Comparison of ENCODE assay signal across 8 cellular contexts in genomic region chr19:43754562-43755255, GRCh38.
A peak's percentile ranks its signal among the peaks of the same experiment; 100 is the strongest.
DNase-seq lines count a peak whose midpoint lies in the region; ATAC-seq and TF ChIP-seq lines count a peak whose summit lies in the region.

Gene SMG9, minus strand, starts transcription at chr19:43754962. Its CDS starts 4,221 bp downstream, at chr19:43750741.

- DNase-seq in AG09319 (ENCODE audit: extremely low read depth, low read depth) (peak; percentile 94), NCI-H446 (lab: John Stamatoyannopoulos, UW) (peak; percentile 98 to 99), iris pigment epithelial cell (ENCODE audit: low read depth) (peak; percentile 95)
- peak; percentile 98 for DNase-seq in activated CD4-positive, CD25-positive, alpha-beta regulatory T cell treated with anti-CD3 and anti-CD28 coated beads, Interleukin-2, amount 50 U/mL, for 16 hours (ENCODE audit: low read depth, low spot score)
- peak; percentile 99 for DNase-seq in central memory CD4-positive, alpha-beta T cell
- peak; percentile 95 to 96 for DNase-seq in stimulated activated CD4-positive, alpha-beta T cell treated with anti-CD3 and anti-CD28 coated beads, Interleukin-12 subunit alpha, Interleukin-12 subunit beta, amount 100 ng/mL, for 24 hours (ENCODE audit: low read depth in 2 of 2)

- peak; percentile 59 for ATAC-seq in GM19025 (IDR thresholded peaks at IDR 0.05; ENCODE audit: low read depth, unreplicated experiment)
- ATAC-seq in HG03342 (IDR thresholded peaks at IDR 0.05; ENCODE audit: unreplicated experiment) = peak; percentile 55

- no peak for TF ChIP-seq CTCF in AG09319 (IDR thresholded peaks at IDR 0.05; ENCODE audit: low read depth, low read length)

Comparison
In these comparisons a context has a peak if more than half of its experiments do, and no peak if none do; other contexts are left out.
1. Peak in every context shown above with its lines: DNase-seq and ATAC-seq.